9 cellular contexts compared by ENCODE assay signal in the genomic region with DNA sequence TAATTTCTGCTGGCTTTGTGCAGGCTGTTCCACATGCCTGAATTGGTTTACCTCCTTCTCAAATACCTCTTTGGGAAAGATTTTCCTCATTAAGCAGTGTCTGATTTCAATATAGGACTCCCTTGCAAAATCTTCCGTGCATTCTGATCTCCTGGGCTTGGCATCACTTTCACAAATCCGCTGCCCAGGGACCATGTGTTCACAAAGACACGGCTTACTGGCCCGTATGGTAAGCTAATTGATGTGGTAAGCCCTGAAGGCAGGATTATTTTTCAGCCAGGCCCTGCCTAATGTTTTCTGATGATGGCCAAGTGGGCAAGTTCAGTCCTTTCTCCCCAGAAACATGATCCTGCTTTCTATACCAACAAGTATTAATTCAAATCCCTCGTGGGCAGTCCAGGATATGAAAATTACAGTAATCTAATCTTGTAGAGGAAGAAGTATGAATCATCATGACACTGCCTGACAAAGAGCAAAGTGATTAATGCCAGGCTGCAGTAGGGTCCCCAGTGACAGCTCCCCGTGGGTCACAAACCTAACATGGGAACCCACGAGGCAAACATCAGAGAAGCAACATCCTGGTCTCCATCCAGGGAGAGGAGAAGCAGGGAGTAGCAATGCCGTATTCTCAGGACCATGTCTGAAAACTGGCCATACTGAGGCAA. TPM values are rescaled to one million over a fixed set of nuclear protein-coding genes. Genes with fewer than 3 reads are reported as not detected.
DNase-seq lines count a peak whose midpoint lies in the region; ATAC-seq, FAIRE-seq and TF ChIP-seq lines count a peak whose summit lies in the region.
"Had no signal": no experiment of that assay in that cellular context is flagged by ENCODE, and none has a peak within 500 bp of the region (broad histone marks: within the 10 kb centered on the region; RNA-seq: fewer than 3 reads in every experiment).

No MANE protein-coding gene starts in this region.

- no peaks in the 10 kb centered on the region for H3K9me3 ChIP-seq in CD4-positive, alpha-beta memory T cell (ENCODE audit: control insufficient read depth in 1 of 2, low read length in 2 of 2)
- H3K9me3 ChIP-seq in mesenchymal stem cell (ENCODE audit: control insufficient read depth, low read length): no peaks in the 10 kb centered on the region

- TF ChIP-seq POLR2A in NB4 (IDR thresholded peaks at IDR 0.05; ENCODE audit: extremely low read depth, insufficient read length): no peak

- H3K4me3 ChIP-seq in CD4-positive, alpha-beta memory T cell (ENCODE audit: low read length in 2 of 2): no peak overlapping the region
- H3K4me3 ChIP-seq in NB4 (ENCODE audit: low read depth, low read length) (no peak overlapping the region), mesenchymal stem cell (ENCODE audit: insufficient read depth in 1 of 2, low read depth in 1 of 2, low read length in 2 of 2) (peak overlapping the region in 1 of 2 experiments; percentile 78)
- H3K4me3 ChIP-seq: cardiac muscle cell had no signal

- H4K91ac ChIP-seq in mesenchymal stem cell (ENCODE audit: low read length): peak overlapping the region; percentile 52

- H3K36me3 ChIP-seq in CD4-positive, alpha-beta memory T cell (ENCODE audit: insufficient read depth, low read length): no peaks in the 10 kb centered on the region
- H3K36me3 ChIP-seq in mesenchymal stem cell (ENCODE audit: control insufficient read depth in 1 of 2, insufficient read depth in 2 of 2, low read depth in 1 of 2, low read length in 2 of 2): peaks cover 2 to 12% of the 10 kb centered on the region in 2 experiments
- H3K36me3 ChIP-seq: cardiac muscle cell had no signal

- H2BK15ac ChIP-seq in mesenchymal stem cell (ENCODE audit: low read depth, poor library complexity, severe bottlenecking): no peak overlapping the region

- DNase-seq in CD4-positive, alpha-beta memory T cell: peak in 1 of 5 donors; percentile 22
- DNase-seq in NB4 (ENCODE audit: low read depth) (peak; percentile 44), amniotic epithelial cell (ENCODE audit: low read depth) (peak; percentile 91), mesenchymal stem cell (peak; percentile 71), islet precursor cell (no peak), frontal cortex (ENCODE audit: low spot score in 2 of 2) (no peak), SHP77 treated with DMSO at 0.1 percent for 48 hours (lab: John Stamatoyannopoulos, UW) (no peak)

- no peak overlapping the region for H2AFZ ChIP-seq in mesenchymal stem cell (ENCODE audit: low read depth, low read length)

- H3K23ac ChIP-seq in mesenchymal stem cell (ENCODE audit: low read length in 2 of 2): no peak overlapping the region

- peak overlapping the region; percentile 2 to 32 for H3K4ac ChIP-seq in mesenchymal stem cell (ENCODE audit: low read depth in 1 of 2, low read length in 2 of 2)

- WGBS in mesenchymal stem cell: 43% methylated on average over 8 of the region's 8 CpGs

- H3K18ac ChIP-seq in mesenchymal stem cell (ENCODE audit: low read depth in 1 of 2, low read length in 2 of 2): peak overlapping the region; percentile 49 to 61

- H3K27ac Mint-ChIP-seq in CD4-positive, alpha-beta memory T cell: peak overlapping the region in 6 of 7 donors; percentile 76 to 96 (median 92)

- no peak for ATAC-seq in HG02610 (IDR thresholded peaks at IDR 0.05; ENCODE audit: unreplicated experiment)

- H2AK5ac ChIP-seq in mesenchymal stem cell (ENCODE audit: low read length, severe bottlenecking): peak overlapping the region; percentile 89

- H2BK5ac ChIP-seq in mesenchymal stem cell (ENCODE audit: low read depth, low read length, poor library complexity, severe bottlenecking): no peak overlapping the region

- no peaks in the 10 kb centered on the region for H3K27me3 Mint-ChIP-seq in CD4-positive, alpha-beta memory T cell

- CTCF ChIA-PET in CD4-positive, alpha-beta memory T cell (lab: Charles Lee; ENCODE audit: partially characterized antibody): interaction anchor here (0.9 to 2.4 kb wide), 2 partner anchors 10 to 12 kb away, joined by 3 to 11 read pairs; no protein-coding TSS in a partner anchor

- peak overlapping the region in 7 of 8 donors; percentile 37 to 84 (median 67) for H3K4me3 Mint-ChIP-seq in CD4-positive, alpha-beta memory T cell

- H3K79me1 ChIP-seq in mesenchymal stem cell (replicated peaks; ENCODE audit: low read length, poor library complexity, severe bottlenecking): peaks cover 8% of the 10 kb centered on the region

- FAIRE-seq in frontal cortex (lab: Jason Lieb, UNC): no peak

- H4K8ac ChIP-seq in mesenchymal stem cell (ENCODE audit: low read length): peak overlapping the region; percentile 57

- peaks cover 2 to 15% of the 10 kb centered on the region in 2 donors for H3K36me3 Mint-ChIP-seq in CD4-positive, alpha-beta memory T cell

- intact Hi-C loops in CD4-positive, alpha-beta memory T cell (cut with micrococcal nuclease): loop anchor here (1.0 kb wide), 1 partner anchor 13 kb away; no protein-coding TSS in a partner anchor

- no peak for TF ChIP-seq CTCF in NB4 (IDR thresholded peaks at IDR 0.05; ENCODE audit: low read depth, low read length)

- peak overlapping the region; percentile 88 for H3K9ac ChIP-seq in mesenchymal stem cell (ENCODE audit: low read length)

- POLR2A ChIA-PET in CD4-positive, alpha-beta memory T cell (lab: Charles Lee; ENCODE audit: partially characterized antibody): interaction anchor here (1.1 to 3.9 kb wide), 4 partner anchors 11 to 36 kb away, joined by 3 to 14 read pairs (median 8); no protein-coding TSS in a partner anchor

- peak overlapping the region; percentile 61 for H2BK120ac ChIP-seq in mesenchymal stem cell (ENCODE audit: low read depth, low read length)

- H3K4me2 ChIP-seq in mesenchymal stem cell (ENCODE audit: low read length, poor library complexity, severe bottlenecking): no peak overlapping the region

- H3K27ac ChIP-seq in CD4-positive, alpha-beta memory T cell (ENCODE audit: low read depth, low read length): peak overlapping the region; percentile 22
- H3K27ac ChIP-seq in mesenchymal stem cell (ENCODE audit: low read length, poor library complexity, severe bottlenecking): peak overlapping the region; percentile 21
- H3K27ac ChIP-seq: cardiac muscle cell had no signal

- no peaks in the 10 kb centered on the region for H3K9me3 Mint-ChIP-seq in CD4-positive, alpha-beta memory T cell

- H3K4me1 ChIP-seq in CD4-positive, alpha-beta memory T cell (ENCODE audit: insufficient read depth, low read length): peaks cover 36% of the 10 kb centered on the region
- H3K4me1 ChIP-seq in mesenchymal stem cell (ENCODE audit: control insufficient read depth, insufficient read depth, low read depth, low read length): peaks cover 25% of the 10 kb centered on the region

- peaks cover 30 to 74% (median 51%) of the 10 kb centered on the region in 4 donors for H3K4me1 Mint-ChIP-seq in CD4-positive, alpha-beta memory T cell

- H2BK12ac ChIP-seq in mesenchymal stem cell (ENCODE audit: low read length in 2 of 2): peak overlapping the region; percentile 49 to 75

- H3K14ac ChIP-seq in mesenchymal stem cell (ENCODE audit: low read length in 2 of 2): peak overlapping the region in 1 of 2 experiments; percentile 35

- H3K27me3 ChIP-seq in CD4-positive, alpha-beta memory T cell (ENCODE audit: insufficient read depth, low read length): no peaks in the 10 kb centered on the region
- H3K27me3 ChIP-seq in mesenchymal stem cell (ENCODE audit: control insufficient read depth in 1 of 2, insufficient read depth in 1 of 2, low read length in 2 of 2): no peaks in the 10 kb centered on the region
- H3K27me3 ChIP-seq: cardiac muscle cell had no signal

RNA-seq across cellular contexts. Expression of a gene that starts 11.6 kb away (rescaled TPM):
- 10 to 100 TPM; 25.0 to 31.2 TPM for total RNA-seq in CD4-positive, alpha-beta memory T cell
- polyA plus RNA-seq in CD4-positive, alpha-beta memory T cell: 10 to 100 TPM in 1 of 2 donors, 1 to 10 TPM in 1; 1.1 to 18.9 TPM
- 67.9 TPM for polyA plus RNA-seq in mesenchymal stem cell (2013, experiment 1 of 2)
- 64.2 TPM for polyA plus RNA-seq in mesenchymal stem cell (2013, experiment 2 of 2)
- 16.7 TPM for total RNA-seq in frontal cortex

Comparison
In these comparisons a context has a peak if more than half of its experiments do, and no peak if none do; other contexts are left out.
1. DNase-seq: peak in NB4 (single experiment), amniotic epithelial cell (single experiment) and mesenchymal stem cell (single experiment); none in islet precursor cell (single experiment), frontal cortex (0 of 2) and SHP77 treated with DMSO at 0.1 percent for 48 hours (single experiment).